In the genomic region with DNA sequence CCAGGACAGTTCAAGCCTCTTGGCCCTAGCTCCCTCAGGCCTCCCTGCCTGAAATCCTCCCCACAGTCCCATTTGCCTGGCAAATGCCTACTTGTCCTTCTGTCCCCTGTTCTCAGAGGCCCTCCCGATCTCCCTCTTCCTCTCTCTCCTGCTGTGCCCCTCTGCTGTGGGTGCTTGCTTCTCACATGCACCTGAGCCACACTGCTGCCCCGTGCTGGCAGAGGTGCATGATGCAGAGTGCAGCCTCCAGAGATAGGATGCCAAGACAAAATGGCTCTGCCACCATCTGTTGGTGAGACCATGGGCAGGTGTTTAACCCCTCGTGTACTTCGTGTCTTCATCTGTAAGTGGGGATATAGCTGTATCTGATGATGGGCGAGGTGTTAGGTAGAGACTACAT, we compare ENCODE assay signal across 29 cellular contexts.
DNase-seq lines count a peak whose midpoint lies in the region; ATAC-seq and TF ChIP-seq lines count a peak whose summit lies in the region.
"Had no signal": no experiment of that assay in that cellular context is flagged by ENCODE, and none has a peak within 500 bp of the region (broad histone marks: within the 10 kb centered on the region; RNA-seq: fewer than 3 reads in every experiment).

No MANE protein-coding gene starts in this region.

- no peaks in the 10 kb centered on the region for H3K79me2 ChIP-seq in OCI-LY7 (ENCODE audit: insufficient read depth, low read depth, low read length)

- H2AFZ ChIP-seq in OCI-LY7 (ENCODE audit: low read length) (no peak overlapping the region), mesenchymal stem cell (ENCODE audit: low read depth, low read length) (no peak overlapping the region)
- H2AFZ ChIP-seq: GM23338 had no signal

- H3K27me3 Mint-ChIP-seq in activated CD4-positive, alpha-beta memory T cell treated with anti-CD3 and anti-CD28 coated beads, Interleukin-2, amount 10 ng/mL, durations not matched to agents 7 days and 5 days, result no peaks in the 10 kb centered on the region
- H3K27me3 Mint-ChIP-seq in activated CD4-positive, alpha-beta memory T cell treated with anti-CD3 and anti-CD28 coated beads for 36 hours, result no peaks in the 10 kb centered on the region
- H3K27me3 Mint-ChIP-seq in CD4-positive, CD25-positive, alpha-beta regulatory T cell, result no peaks in the 10 kb centered on the region
- H3K27me3 Mint-ChIP-seq: activated CD8-positive, alpha-beta T cell treated with anti-CD3 and anti-CD28 coated beads for 36 hours; activated naive CD8-positive, alpha-beta T cell; T-cell had no signal

- peak overlapping the region; percentile 52 for H3K27ac Mint-ChIP-seq in activated CD4-positive, alpha-beta memory T cell treated with anti-CD3 and anti-CD28 coated beads, Interleukin-2, amount 10 ng/mL, durations not matched to agents 7 days and 5 days
- H3K27ac Mint-ChIP-seq in activated CD4-positive, alpha-beta memory T cell treated with anti-CD3 and anti-CD28 coated beads for 36 hours, result no peak overlapping the region
- H3K27ac Mint-ChIP-seq in CD4-positive, CD25-positive, alpha-beta regulatory T cell, result peak overlapping the region in 2 of 3 donors; percentile 55 to 57
- H3K27ac Mint-ChIP-seq: activated CD8-positive, alpha-beta T cell treated with anti-CD3 and anti-CD28 coated beads for 36 hours; activated T-helper 2 cell treated with anti-CD3 and anti-CD28 coated beads, Interferon-gamma antibody, Interleukin-2, Interleukin-4, amounts not matched to agents 10 μg/mL and 5 μg/mL and 100 μg/mL, durations not matched to agents 14 hours and 24 hours and 36 hours; GM23338; HFFc6 had no signal

- H2BK5ac ChIP-seq in mesenchymal stem cell (ENCODE audit: low read depth, low read length, poor library complexity, severe bottlenecking), result no peak overlapping the region

- CTCF ChIA-PET in activated CD4-positive, alpha-beta memory T cell treated with anti-CD3 and anti-CD28 coated beads, Interleukin-2, amount 10 ng/mL, durations not matched to agents 7 days and 5 days (lab: Charles Lee), result interaction anchor here (1.5 kb wide), 1 partner anchor 185 kb away, joined by 3 read pairs; no protein-coding TSS in a partner anchor
- CTCF ChIA-PET in activated CD4-positive, alpha-beta memory T cell treated with anti-CD3 and anti-CD28 coated beads for 36 hours (lab: Charles Lee), result interaction anchor here (0.6 kb wide), 1 partner anchor 118 kb away, joined by 3 read pairs; no protein-coding TSS in a partner anchor
- CTCF ChIA-PET in OCI-LY7 (lab: Charles Lee; ENCODE audit: unreplicated experiment), result no interaction called here

- no TSS peak for BruUV-seq in OCI-LY7 (replicated peaks; lab: Mats Ljungman, UMichigan)

- no peaks in the 10 kb centered on the region for H3K9me2 ChIP-seq in OCI-LY7 (ENCODE audit: insufficient read depth, low read length)

- in situ Hi-C loops in G401 (cut with HindIII; ENCODE audit: low sequenced_read_pairs), result no loop called here

- no peak overlapping the region for H3K9ac ChIP-seq in mesenchymal stem cell (ENCODE audit: low read length)

- no peak overlapping the region for H3K4me3 Mint-ChIP-seq in activated CD4-positive, alpha-beta memory T cell treated with anti-CD3 and anti-CD28 coated beads, Interleukin-2, amount 10 ng/mL, durations not matched to agents 7 days and 5 days
- no peak overlapping the region for H3K4me3 Mint-ChIP-seq in activated CD4-positive, alpha-beta memory T cell treated with anti-CD3 and anti-CD28 coated beads for 36 hours
- no peak overlapping the region for H3K4me3 Mint-ChIP-seq in CD4-positive, CD25-positive, alpha-beta regulatory T cell
- H3K4me3 Mint-ChIP-seq: activated CD8-positive, alpha-beta T cell treated with anti-CD3 and anti-CD28 coated beads for 36 hours; activated naive CD8-positive, alpha-beta T cell; GM23338; HFFc6; T-cell had no signal

- no peaks in the 10 kb centered on the region for H4K20me1 ChIP-seq in OCI-LY7 (ENCODE audit: insufficient read depth, low read length)

- H3K18ac ChIP-seq in mesenchymal stem cell (ENCODE audit: low read depth in 1 of 2, low read length in 2 of 2), result no peak overlapping the region

- H3K79me1 ChIP-seq in mesenchymal stem cell (replicated peaks; ENCODE audit: low read length, poor library complexity, severe bottlenecking), result peaks cover 5% of the 10 kb centered on the region

- H3K4me1 Mint-ChIP-seq in activated CD4-positive, alpha-beta memory T cell treated with anti-CD3 and anti-CD28 coated beads, Interleukin-2, amount 10 ng/mL, durations not matched to agents 7 days and 5 days, result peaks cover 19% of the 10 kb centered on the region
- H3K4me1 Mint-ChIP-seq in activated CD4-positive, alpha-beta memory T cell treated with anti-CD3 and anti-CD28 coated beads for 36 hours (ENCODE audit: low read depth), result peaks cover 12% of the 10 kb centered on the region
- peaks cover 11 to 30% (median 21%) of the 10 kb centered on the region in 4 donors for H3K4me1 Mint-ChIP-seq in CD4-positive, CD25-positive, alpha-beta regulatory T cell
- H3K4me1 Mint-ChIP-seq: GM23338 had no signal

- no peak overlapping the region for H2AK5ac ChIP-seq in mesenchymal stem cell (ENCODE audit: low read length, severe bottlenecking)

- H4K91ac ChIP-seq in mesenchymal stem cell (ENCODE audit: low read length), result peak overlapping the region; percentile 13

- 92% methylated on average over 5 of the region's 5 CpGs for WGBS in mesenchymal stem cell

- H3K27me3 ChIP-seq in CD4-positive, CD25-positive, alpha-beta regulatory T cell (ENCODE audit: control insufficient read depth, insufficient read depth, low read length), result no peaks in the 10 kb centered on the region
- H3K27me3 ChIP-seq in mesenchymal stem cell (ENCODE audit: control insufficient read depth in 1 of 2, insufficient read depth in 1 of 2, low read length in 2 of 2), result no peaks in the 10 kb centered on the region
- H3K27me3 ChIP-seq: colonic mucosa, left lung, neutrophil, thyroid gland, vagina had no signal

- no peak overlapping the region for H3K4me2 ChIP-seq in OCI-LY7 (ENCODE audit: low read length)
- H3K4me2 ChIP-seq in mesenchymal stem cell (ENCODE audit: low read length, poor library complexity, severe bottlenecking), result no peak overlapping the region
- H3K4me2 ChIP-seq: GM23338 had no signal

- peaks cover 5% of the 10 kb centered on the region for H3K9me3 Mint-ChIP-seq in activated CD4-positive, alpha-beta memory T cell treated with anti-CD3 and anti-CD28 coated beads, Interleukin-2, amount 10 ng/mL, durations not matched to agents 7 days and 5 days
- H3K9me3 Mint-ChIP-seq in activated CD4-positive, alpha-beta memory T cell treated with anti-CD3 and anti-CD28 coated beads for 36 hours, result no peaks in the 10 kb centered on the region
- H3K9me3 Mint-ChIP-seq in CD4-positive, CD25-positive, alpha-beta regulatory T cell, result no peaks in the 10 kb centered on the region
- H3K9me3 Mint-ChIP-seq: activated CD8-positive, alpha-beta T cell treated with anti-CD3 and anti-CD28 coated beads for 36 hours; activated T-helper 2 cell treated with anti-CD3 and anti-CD28 coated beads, Interferon-gamma antibody, Interleukin-2, Interleukin-4, amounts not matched to agents 10 μg/mL and 5 μg/mL and 100 μg/mL, durations not matched to agents 14 hours and 24 hours and 36 hours; GM23338; HFFc6; T-cell had no signal

- intact Hi-C loops in activated CD4-positive, alpha-beta memory T cell treated with anti-CD3 and anti-CD28 coated beads for 36 hours (cut with micrococcal nuclease), result no loop called here
- intact Hi-C loops in OCI-LY7 (cut with micrococcal nuclease; ENCODE audit: unreplicated experiment), result no loop called here

- H4K8ac ChIP-seq in mesenchymal stem cell (ENCODE audit: low read length), result no peak overlapping the region

- no peak overlapping the region for H3K23ac ChIP-seq in mesenchymal stem cell (ENCODE audit: low read length in 2 of 2)

- H3K36me3 Mint-ChIP-seq in activated CD4-positive, alpha-beta memory T cell treated with anti-CD3 and anti-CD28 coated beads, Interleukin-2, amount 10 ng/mL, durations not matched to agents 7 days and 5 days (ENCODE audit: low read depth), result peaks cover 64% of the 10 kb centered on the region
- peaks cover 14% of the 10 kb centered on the region for H3K36me3 Mint-ChIP-seq in activated CD4-positive, alpha-beta memory T cell treated with anti-CD3 and anti-CD28 coated beads for 36 hours
- peaks cover 50% of the 10 kb centered on the region for H3K36me3 Mint-ChIP-seq in CD4-positive, CD25-positive, alpha-beta regulatory T cell

- peaks cover 26% of the 10 kb centered on the region for H3K36me3 ChIP-seq in CD4-positive, CD25-positive, alpha-beta regulatory T cell (ENCODE audit: control insufficient read depth, insufficient read depth, low read length)
- H3K36me3 ChIP-seq in OCI-LY7 (ENCODE audit: insufficient read depth, low read length) (peaks cover 8% of the 10 kb centered on the region; the same call in 1 of the 2 replicates), mesenchymal stem cell (ENCODE audit: control insufficient read depth in 1 of 2, insufficient read depth in 2 of 2, low read depth in 1 of 2, low read length in 2 of 2) (peaks cover 10 to 36% of the 10 kb centered on the region in 2 experiments)
- H3K36me3 ChIP-seq: colonic mucosa, neutrophil, thyroid gland, vagina had no signal

- no peak for DNase-seq in activated CD4-positive, alpha-beta memory T cell treated with anti-CD3 and anti-CD28 coated beads, Interleukin-2, amount 10 ng/mL, durations not matched to agents 7 days and 5 days
- no peak for DNase-seq in activated CD4-positive, alpha-beta memory T cell treated with anti-CD3 and anti-CD28 coated beads for 36 hours
- DNase-seq in CD4-positive, CD25-positive, alpha-beta regulatory T cell, result no peak
- DNase-seq in OCI-LY7 (ENCODE audit: low spot score) (peak; percentile 27), mesenchymal stem cell (no peak), 8988T (no peak), G401 (ENCODE audit: low spot score) (no peak)
- DNase-seq: activated CD8-positive, alpha-beta T cell treated with anti-CD3 and anti-CD28 coated beads for 36 hours; AML-193; aorta; colonic mucosa; DMS53; effector CD4-positive, alpha-beta T cell; HFFc6; left lung; NCI-H2107; NCI-H446 treated with DMSO at 0.1 percent for 48 hours; NCI-H774; RPMI8226; stimulated activated CD8-positive, alpha-beta memory T cell treated with anti-CD3 and anti-CD28 coated beads, Interleukin-4, amount 100 ng/mL, for 48 hours; thyroid gland had no signal

- no peak overlapping the region for H2BK15ac ChIP-seq in mesenchymal stem cell (ENCODE audit: low read depth, poor library complexity, severe bottlenecking)

- no peak for TF ChIP-seq CTCF in OCI-LY7 (conservative IDR thresholded peaks at IDR 0.05; ENCODE audit: low read length)

- H3K4ac ChIP-seq in mesenchymal stem cell (ENCODE audit: low read depth in 1 of 2, low read length in 2 of 2), result no peak overlapping the region

- no peak overlapping the region for H2BK120ac ChIP-seq in mesenchymal stem cell (ENCODE audit: low read depth, low read length)

- POLR2A ChIA-PET in activated CD4-positive, alpha-beta memory T cell treated with anti-CD3 and anti-CD28 coated beads, Interleukin-2, amount 10 ng/mL, durations not matched to agents 7 days and 5 days (lab: Charles Lee), result interaction anchor here (1.1 kb wide), 1 partner anchor 177 kb away, joined by 4 read pairs; a partner anchor contains a TSS
- POLR2A ChIA-PET in activated CD4-positive, alpha-beta memory T cell treated with anti-CD3 and anti-CD28 coated beads for 36 hours (lab: Charles Lee), result no interaction called here
- POLR2A ChIA-PET in OCI-LY7 (lab: Charles Lee), result no interaction called here

- H3K4me1 ChIP-seq in CD4-positive, CD25-positive, alpha-beta regulatory T cell (ENCODE audit: control insufficient read depth, insufficient read depth, low read length, poor library complexity, severe bottlenecking), result peaks cover 3% of the 10 kb centered on the region
- H3K4me1 ChIP-seq in OCI-LY7 (ENCODE audit: insufficient read depth, low read length, poor library complexity, severe bottlenecking), result peaks cover 27% of the 10 kb centered on the region
- no peaks in the 10 kb centered on the region for H3K4me1 ChIP-seq in mesenchymal stem cell (ENCODE audit: control insufficient read depth, insufficient read depth, low read depth, low read length)
- H3K4me1 ChIP-seq: colonic mucosa had no signal

- H3K27ac ChIP-seq in CD4-positive, CD25-positive, alpha-beta regulatory T cell (ENCODE audit: insufficient read depth, low read length, poor library complexity, severe bottlenecking), result no peak overlapping the region
- H3K27ac ChIP-seq in OCI-LY7 (ENCODE audit: low read depth, low read length, poor library complexity, severe bottlenecking) (no peak overlapping the region), mesenchymal stem cell (ENCODE audit: low read length, poor library complexity, severe bottlenecking) (no peak overlapping the region)
- H3K27ac ChIP-seq: colonic mucosa, left lung, neutrophil, thyroid gland, vagina had no signal

- H3K14ac ChIP-seq in mesenchymal stem cell (ENCODE audit: low read length in 2 of 2), result peak overlapping the region in 1 of 2 experiments; percentile 5

- no peaks in the 10 kb centered on the region for H3K9me3 ChIP-seq in CD4-positive, CD25-positive, alpha-beta regulatory T cell (ENCODE audit: control insufficient read depth in 2 of 2, low read length in 2 of 2)
- H3K9me3 ChIP-seq in OCI-LY7 (ENCODE audit: low read length) (no peaks in the 10 kb centered on the region), mesenchymal stem cell (ENCODE audit: control insufficient read depth, low read length) (peaks cover 6% of the 10 kb centered on the region)
- H3K9me3 ChIP-seq: colonic mucosa, left lung, neutrophil, thyroid gland, vagina had no signal

- no peak overlapping the region for H3K4me3 ChIP-seq in CD4-positive, CD25-positive, alpha-beta regulatory T cell (ENCODE audit: low read depth, low read length)
- H3K4me3 ChIP-seq in OCI-LY7 (ENCODE audit: low read depth, low read length, poor library complexity, severe bottlenecking) (no peak overlapping the region), mesenchymal stem cell (ENCODE audit: insufficient read depth in 1 of 2, low read depth in 1 of 2, low read length in 2 of 2) (no peak overlapping the region)
- H3K4me3 ChIP-seq: colonic mucosa, GM23338, left lung, thyroid gland, vagina had no signal

- no peak overlapping the region for H2BK12ac ChIP-seq in mesenchymal stem cell (ENCODE audit: low read length in 2 of 2)

- no peak for ATAC-seq in CD4-positive, CD25-positive, alpha-beta regulatory T cell (ENCODE audit: low read depth in 2 of 2)
- no peak for ATAC-seq in GM21515 (IDR thresholded peaks at IDR 0.05; ENCODE audit: unreplicated experiment)
- ATAC-seq: GM23338, left lung, sciatic nerve, T-cell had no signal
